In genomic region chr16:29995330-29995910, GRCh38 we compare ENCODE assay signal across 8 cellular contexts. TPM values are rescaled to one million over a fixed set of nuclear protein-coding genes. Genes with fewer than 3 reads are reported as not detected.
DNase-seq lines count a peak whose midpoint lies in the region; ATAC-seq and TF ChIP-seq lines count a peak whose summit lies in the region.

Gene HIRIP3, minus strand, starts transcription at chr16:29995617. Its CDS starts 12 bp downstream, at chr16:29995605.

- no peaks in the 10 kb centered on the region for H3K36me3 ChIP-seq in parathyroid adenoma (ENCODE audit: control insufficient read depth, insufficient read depth, low read length)
- H3K36me3 ChIP-seq in tibial artery: peaks cover 19 to 53% (median 41%) of the 10 kb centered on the region in 3 donors

- H3K27ac Mint-ChIP-seq in activated naive CD8-positive, alpha-beta T cell treated with anti-CD3 and anti-CD28 coated beads for 36 hours: peak within 1 kb of the TSS; percentile 99

- ATAC-seq in HG02610 (IDR thresholded peaks at IDR 0.05; ENCODE audit: unreplicated experiment): peak; percentile 41
- peak; percentile 90 for ATAC-seq in Right ventricle myocardium superior (ENCODE audit: poor library complexity)

- H3K79me2 ChIP-seq in parathyroid adenoma: peaks cover 5% of the 10 kb centered on the region

- no peak for TF ChIP-seq CTCF in GM12864 (IDR thresholded peaks at IDR 0.05; ENCODE audit: low read depth, low read length, missing control alignments)
- TF ChIP-seq CTCF in parathyroid adenoma (IDR thresholded peaks at IDR 0.05): no peak
- no peak for TF ChIP-seq CTCF in tibial artery (IDR thresholded peaks at IDR 0.05)

- H3K27ac ChIP-seq in parathyroid adenoma (peak within 1 kb of the TSS; percentile 98), tibial artery (peak within 1 kb of the TSS; percentile 87 to 95)

- H2AFZ ChIP-seq in parathyroid adenoma: peak within 1 kb of the TSS; percentile 99

- peaks cover 30% of the 10 kb centered on the region for H3K4me1 Mint-ChIP-seq in activated naive CD8-positive, alpha-beta T cell treated with anti-CD3 and anti-CD28 coated beads for 36 hours

- peak within 1 kb of the TSS; percentile 71 for H3K4me2 ChIP-seq in parathyroid adenoma (ENCODE audit: low read length)

- H3K4me1 ChIP-seq in parathyroid adenoma (peaks cover 10% of the 10 kb centered on the region), tibial artery (peaks cover 0 to 23% (median 18%) of the 10 kb centered on the region in 4 donors)

- H3K9me3 ChIP-seq in parathyroid adenoma (ENCODE audit: control insufficient read depth, low read length): no peaks in the 10 kb centered on the region
- H3K9me3 ChIP-seq in tibial artery: no peaks in the 10 kb centered on the region

- intact Hi-C loops in Right ventricle myocardium superior (cut with DNase I) (loop anchor here (10.0 kb wide), 1 partner anchor 181 kb away; the partner anchor contains the start of genes PAGR1 and PRRT2), tibial artery (cut with DNase I; ENCODE audit: low total_unique reads) (loop anchor here (10.0 kb wide), 1 partner anchor 181 kb away; the partner anchor contains the start of genes PAGR1 and PRRT2)

- peak within 1 kb of the TSS; percentile 80 for H3K4me3 ChIP-seq in GM12864 (ENCODE audit: low read depth, low read length)
- H3K4me3 ChIP-seq in parathyroid adenoma (ENCODE audit: low read depth, low read length): peak within 1 kb of the TSS; percentile 90
- H3K4me3 ChIP-seq in tibial artery: peak within 1 kb of the TSS; percentile 66 to 75

- H3K9ac ChIP-seq in parathyroid adenoma: peak within 1 kb of the TSS; percentile 88

- DNase-seq in GM12864 (ENCODE audit: low read depth) (peak; percentile 47), NCI-H1105 treated with DMSO at 0.1 percent for 48 hours (lab: John Stamatoyannopoulos, UW) (peak; percentile 79), SW 1271 (lab: John Stamatoyannopoulos, UW) (peak; percentile 59 to 85), Right ventricle myocardium superior (peak; percentile 94), tibial artery (peak; percentile 85 to 93)
- DNase-seq in activated naive CD8-positive, alpha-beta T cell treated with anti-CD3 and anti-CD28 coated beads for 36 hours: peak; percentile 89

- H3K4me3 Mint-ChIP-seq in activated naive CD8-positive, alpha-beta T cell treated with anti-CD3 and anti-CD28 coated beads for 36 hours: peak within 1 kb of the TSS; percentile 99

- H3K27me3 ChIP-seq in parathyroid adenoma (ENCODE audit: control insufficient read depth, insufficient read depth, low read length) (no peaks in the 10 kb centered on the region), tibial artery (no peaks in the 10 kb centered on the region)

- H3K27me3 Mint-ChIP-seq in activated naive CD8-positive, alpha-beta T cell treated with anti-CD3 and anti-CD28 coated beads for 36 hours: no peaks in the 10 kb centered on the region

- peaks cover 29% of the 10 kb centered on the region for H3K36me3 Mint-ChIP-seq in activated naive CD8-positive, alpha-beta T cell treated with anti-CD3 and anti-CD28 coated beads for 36 hours

- no peaks in the 10 kb centered on the region for H3K9me3 Mint-ChIP-seq in activated naive CD8-positive, alpha-beta T cell treated with anti-CD3 and anti-CD28 coated beads for 36 hours

RNA-seq across cellular contexts. Expression of gene HIRIP3, which starts in this region (rescaled TPM):
- 10 to 100 TPM; 39.5 to 41.4 TPM for total RNA-seq in activated naive CD8-positive, alpha-beta T cell treated with anti-CD3 and anti-CD28 coated beads for 36 hours
- total RNA-seq in Right ventricle myocardium superior: 19.5 TPM

Comparison
In these comparisons a context has a peak if more than half of its experiments do, and no peak if none do; other contexts are left out.
1. Peak in every context shown above with its lines: DNase-seq, ATAC-seq, H3K4me3 ChIP-seq and H3K27ac ChIP-seq.